ENCODE assay signal across 8 cellular contexts in genomic region chr17:43021739-43022512, GRCh38. TPM values are rescaled to one million over a fixed set of nuclear protein-coding genes. Genes with fewer than 3 reads are reported as not detected.
A peak's percentile ranks its signal among the peaks of the same experiment; 100 is the strongest.
DNase-seq lines count a peak whose midpoint lies in the region; ATAC-seq and TF ChIP-seq lines count a peak whose summit lies in the region.

VAT1 (minus strand) TSS chr17:43022385; CDS start chr17:43022322, 63 bp downstream.

- no peak for TF ChIP-seq CTCF in astrocyte of the spinal cord (IDR thresholded peaks at IDR 0.05; ENCODE audit: low read depth, low read length)

- in situ Hi-C loops in astrocyte of the spinal cord (cut with HindIII; ENCODE audit: low sequenced_read_pairs) = no loop called here

- H3K4me3 ChIP-seq in astrocyte of the spinal cord (ENCODE audit: low read depth, low read length) = peak within 1 kb of the TSS; percentile 94

- DNase-seq in NCI-H2196 (lab: John Stamatoyannopoulos, UW; ENCODE audit: unreplicated experiment) = peak; percentile 57
- no peak for DNase-seq in NCI-H2196 treated with DMSO at 0.1 percent for 48 hours (lab: John Stamatoyannopoulos, UW; ENCODE audit: unreplicated experiment)
- peak; percentile 55 for DNase-seq in NCI-H1694 treated with DMSO at 0.1 percent for 48 hours (lab: John Stamatoyannopoulos, UW)
- DNase-seq in T-helper 9 cell = peak; percentile 61
- DNase-seq in astrocyte of the spinal cord (ENCODE audit: low read depth, low spot score) = peak; percentile 77
- DNase-seq in hepatic stellate cell (ENCODE audit: low spot score) = peak; percentile 92
- no peak for DNase-seq in pulmonary artery endothelial cell (ENCODE audit: low read depth, low spot score)

- ATAC-seq in HG02981 (IDR thresholded peaks at IDR 0.05; ENCODE audit: unreplicated experiment) = no peak

RNA-seq across cellular contexts. Expression of gene VAT1, which starts in this region (rescaled TPM):
- 226 and 227 TPM in 2 replicates for total RNA-seq in pulmonary artery endothelial cell

Comparison
In these comparisons a context has a peak if more than half of its experiments do, and no peak if none do; other contexts are left out.
1. DNase-seq: peak in NCI-H2196 (single experiment), NCI-H1694 treated with DMSO at 0.1 percent for 48 hours (single experiment), T-helper 9 cell (single experiment), astrocyte of the spinal cord (single experiment) and hepatic stellate cell (single experiment); none in NCI-H2196 treated with DMSO at 0.1 percent for 48 hours (single experiment) and pulmonary artery endothelial cell (single experiment).